1 cellular context compared by ENCODE assay signal in the genomic region with DNA sequence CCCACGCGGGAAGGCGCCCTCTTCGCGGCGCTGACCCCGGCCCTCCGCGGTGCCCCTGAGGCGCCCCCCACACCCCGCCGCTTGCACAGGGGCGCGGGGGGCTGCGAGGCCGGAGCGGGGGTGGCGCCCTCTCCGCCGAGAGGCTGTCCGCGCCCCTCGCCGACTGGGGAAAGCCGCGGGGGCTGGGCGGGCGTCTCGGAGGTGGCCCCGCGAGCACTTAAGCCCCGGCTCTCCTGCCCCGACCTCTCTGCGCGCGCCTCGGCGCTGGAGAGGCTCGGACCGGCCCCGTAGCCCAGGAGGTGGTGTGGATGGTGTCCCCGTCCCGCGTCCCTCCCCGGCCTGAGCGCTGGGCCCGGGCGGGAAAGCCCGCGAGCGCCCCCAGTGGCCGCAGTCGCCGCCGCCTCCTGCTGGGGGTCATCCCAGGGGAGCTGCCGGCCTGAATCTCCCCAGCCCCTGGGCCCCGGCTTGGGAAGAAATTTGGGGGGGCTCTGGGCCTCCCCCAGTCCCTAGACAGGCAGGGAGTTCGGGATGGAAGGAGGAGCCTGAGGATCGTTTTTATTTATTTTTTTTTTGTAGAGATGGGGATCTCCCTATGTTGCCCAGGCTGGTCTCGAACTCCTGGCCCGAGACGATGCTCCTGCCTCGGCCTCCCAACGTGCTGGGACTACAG.
TF ChIP-seq lines count a peak whose summit lies in the region.

No MANE protein-coding gene starts in this region.

TF ChIP-seq in K562, 482 proteins besides CTCF, POLR2A, EP300 and RAD21 (continued from another document and continues in another):
- TF ChIP-seq, protein P1, sequence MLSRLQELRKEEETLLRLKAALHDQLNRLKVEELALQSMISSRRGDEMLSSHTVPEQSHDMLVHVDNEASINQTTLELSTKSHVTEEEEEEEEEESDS (CRISPR knock-in tag; IDR thresholded peaks at IDR 0.05) = no peak
- TF ChIP-seq SIN3B (IDR thresholded peaks at IDR 0.05; ENCODE audit: low read depth) (peak; percentile 61), TRIM28 (IDR thresholded peaks at IDR 0.05) (no peak), DNMT1 (IDR thresholded peaks at IDR 0.05) (no peak), ZSCAN32 (CRISPR knock-in tag; IDR thresholded peaks at IDR 0.05) (no peak), CBX2 (IDR thresholded peaks at IDR 0.05; ENCODE audit: insufficient read depth, low read length, poor library complexity, severe bottlenecking) (no peak), BCL6 (CRISPR knock-in tag; IDR thresholded peaks at IDR 0.05) (no peak), U2AF2 (optimal IDR thresholded peaks at IDR 0.05; ENCODE audit: low read depth, low read length) (no peak), TEAD2 (tag; IDR thresholded peaks at IDR 0.05) (no peak), ZZZ3 (IDR thresholded peaks at IDR 0.05) (no peak), STAT5B (CRISPR knock-in tag; IDR thresholded peaks at IDR 0.05) (no peak), MAZ (CRISPR knock-in tag; conservative IDR thresholded peaks at IDR 0.05 in 1 of 2, IDR thresholded peaks at IDR 0.05 in 1 of 2) (peak; percentile 93 to 98), FOXP1 (CRISPR knock-in tag; IDR thresholded peaks at IDR 0.05) (no peak), HNRNPLL (IDR thresholded peaks at IDR 0.05; ENCODE audit: low read depth, low read length, poor library complexity, severe bottlenecking) (peak; percentile 22), KDM1A (IDR thresholded peaks at IDR 0.05) (peak in 1 of 2 experiments; percentile 51; a peak in 1 of 4 replicates), CC2D1A (IDR thresholded peaks at IDR 0.05) (no peak), KDM4B (IDR thresholded peaks at IDR 0.05; ENCODE audit: borderline replicate concordance in 2 of 2, low read depth in 1 of 2) (no peak; a peak in 1 of 4 replicates), NFE2 (IDR thresholded peaks at IDR 0.05; ENCODE audit: low read depth) (no peak), NELFE (IDR thresholded peaks at IDR 0.05; ENCODE audit: insufficient read depth, insufficient read length) (no peak), RBM22 (IDR thresholded peaks at IDR 0.05; ENCODE audit: low read depth, low read length, poor library complexity, severe bottlenecking) (peak; percentile 88), ZNF121 (CRISPR knock-in tag; conservative IDR thresholded peaks at IDR 0.05) (no peak; the same call in 1 of the 2 replicates), ATF7 (IDR thresholded peaks at IDR 0.05) (peak; percentile 74), KLF10 (CRISPR knock-in tag; IDR thresholded peaks at IDR 0.05) (no peak), PTRF (tag; IDR thresholded peaks at IDR 0.05) (no peak), RBM25 (IDR thresholded peaks at IDR 0.05; ENCODE audit: low read depth, low read length, severe bottlenecking) (peak; percentile 55), ZNF174 (CRISPR knock-in tag; IDR thresholded peaks at IDR 0.05) (no peak), TAF7 (tag; IDR thresholded peaks at IDR 0.05) (no peak), HIVEP1 (CRISPR knock-in tag; IDR thresholded peaks at IDR 0.05) (no peak), NR3C1 (CRISPR knock-in tag; IDR thresholded peaks at IDR 0.05) (no peak), SRSF1 (IDR thresholded peaks at IDR 0.05; ENCODE audit: low read depth, low read length) (no peak), ZNF217 (CRISPR knock-in tag; IDR thresholded peaks at IDR 0.05) (no peak), SAFB2 (IDR thresholded peaks at IDR 0.05; ENCODE audit: borderline replicate concordance, low read depth, low read length, severe bottlenecking) (no peak), DACH1 (IDR thresholded peaks at IDR 0.05; ENCODE audit: partially characterized antibody) (no peak), ZNF384 (IDR thresholded peaks at IDR 0.05; ENCODE audit: low read depth, low read length) (no peak), ZNF561 (CRISPR knock-in tag; conservative IDR thresholded peaks at IDR 0.05) (no peak), BRCA1 (IDR thresholded peaks at IDR 0.05) (no peak), BRCA1 (CRISPR knock-in tag; IDR thresholded peaks at IDR 0.05) (no peak)
- TF ChIP-seq, protein P2, sequence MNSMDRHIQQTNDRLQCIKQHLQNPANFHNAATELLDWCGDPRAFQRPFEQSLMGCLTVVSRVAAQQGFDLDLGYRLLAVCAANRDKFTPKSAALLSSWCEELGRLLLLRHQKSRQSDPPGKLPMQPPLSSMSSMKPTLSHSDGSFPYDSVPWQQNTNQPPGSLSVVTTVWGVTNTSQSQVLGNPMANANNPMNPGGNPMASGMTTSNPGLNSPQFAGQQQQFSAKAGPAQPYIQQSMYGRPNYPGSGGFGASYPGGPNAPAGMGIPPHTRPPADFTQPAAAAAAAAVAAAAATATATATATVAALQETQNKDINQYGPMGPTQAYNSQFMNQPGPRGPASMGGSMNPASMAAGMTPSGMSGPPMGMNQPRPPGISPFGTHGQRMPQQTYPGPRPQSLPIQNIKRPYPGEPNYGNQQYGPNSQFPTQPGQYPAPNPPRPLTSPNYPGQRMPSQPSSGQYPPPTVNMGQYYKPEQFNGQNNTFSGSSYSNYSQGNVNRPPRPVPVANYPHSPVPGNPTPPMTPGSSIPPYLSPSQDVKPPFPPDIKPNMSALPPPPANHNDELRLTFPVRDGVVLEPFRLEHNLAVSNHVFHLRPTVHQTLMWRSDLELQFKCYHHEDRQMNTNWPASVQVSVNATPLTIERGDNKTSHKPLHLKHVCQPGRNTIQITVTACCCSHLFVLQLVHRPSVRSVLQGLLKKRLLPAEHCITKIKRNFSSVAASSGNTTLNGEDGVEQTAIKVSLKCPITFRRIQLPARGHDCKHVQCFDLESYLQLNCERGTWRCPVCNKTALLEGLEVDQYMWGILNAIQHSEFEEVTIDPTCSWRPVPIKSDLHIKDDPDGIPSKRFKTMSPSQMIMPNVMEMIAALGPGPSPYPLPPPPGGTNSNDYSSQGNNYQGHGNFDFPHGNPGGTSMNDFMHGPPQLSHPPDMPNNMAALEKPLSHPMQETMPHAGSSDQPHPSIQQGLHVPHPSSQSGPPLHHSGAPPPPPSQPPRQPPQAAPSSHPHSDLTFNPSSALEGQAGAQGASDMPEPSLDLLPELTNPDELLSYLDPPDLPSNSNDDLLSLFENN (IDR thresholded peaks at IDR 0.05; ENCODE audit: low read depth in 2 of 2, low read length in 2 of 2) = no peak
- TF ChIP-seq, protein P3, sequence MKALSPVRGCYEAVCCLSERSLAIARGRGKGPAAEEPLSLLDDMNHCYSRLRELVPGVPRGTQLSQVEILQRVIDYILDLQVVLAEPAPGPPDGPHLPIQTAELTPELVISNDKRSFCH (CRISPR knock-in tag; IDR thresholded peaks at IDR 0.05) = no peak
- TF ChIP-seq, protein P3 (tag; IDR thresholded peaks at IDR 0.05) = no peak; the same call in 1 of the 2 replicates
- TF ChIP-seq, protein P4, sequence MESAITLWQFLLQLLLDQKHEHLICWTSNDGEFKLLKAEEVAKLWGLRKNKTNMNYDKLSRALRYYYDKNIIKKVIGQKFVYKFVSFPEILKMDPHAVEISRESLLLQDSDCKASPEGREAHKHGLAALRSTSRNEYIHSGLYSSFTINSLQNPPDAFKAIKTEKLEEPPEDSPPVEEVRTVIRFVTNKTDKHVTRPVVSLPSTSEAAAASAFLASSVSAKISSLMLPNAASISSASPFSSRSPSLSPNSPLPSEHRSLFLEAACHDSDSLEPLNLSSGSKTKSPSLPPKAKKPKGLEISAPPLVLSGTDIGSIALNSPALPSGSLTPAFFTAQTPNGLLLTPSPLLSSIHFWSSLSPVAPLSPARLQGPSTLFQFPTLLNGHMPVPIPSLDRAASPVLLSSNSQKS (CRISPR knock-in tag; IDR thresholded peaks at IDR 0.05) = no peak
- TF ChIP-seq, protein P5, sequence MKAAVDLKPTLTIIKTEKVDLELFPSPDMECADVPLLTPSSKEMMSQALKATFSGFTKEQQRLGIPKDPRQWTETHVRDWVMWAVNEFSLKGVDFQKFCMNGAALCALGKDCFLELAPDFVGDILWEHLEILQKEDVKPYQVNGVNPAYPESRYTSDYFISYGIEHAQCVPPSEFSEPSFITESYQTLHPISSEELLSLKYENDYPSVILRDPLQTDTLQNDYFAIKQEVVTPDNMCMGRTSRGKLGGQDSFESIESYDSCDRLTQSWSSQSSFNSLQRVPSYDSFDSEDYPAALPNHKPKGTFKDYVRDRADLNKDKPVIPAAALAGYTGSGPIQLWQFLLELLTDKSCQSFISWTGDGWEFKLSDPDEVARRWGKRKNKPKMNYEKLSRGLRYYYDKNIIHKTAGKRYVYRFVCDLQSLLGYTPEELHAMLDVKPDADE (conservative IDR thresholded peaks at IDR 0.05; ENCODE audit: control insufficient read depth, low read depth, low read length) = 0 out of 2 replicates have a peak, but pooled peaks have one; percentile 25
- TF ChIP-seq, protein P6, sequence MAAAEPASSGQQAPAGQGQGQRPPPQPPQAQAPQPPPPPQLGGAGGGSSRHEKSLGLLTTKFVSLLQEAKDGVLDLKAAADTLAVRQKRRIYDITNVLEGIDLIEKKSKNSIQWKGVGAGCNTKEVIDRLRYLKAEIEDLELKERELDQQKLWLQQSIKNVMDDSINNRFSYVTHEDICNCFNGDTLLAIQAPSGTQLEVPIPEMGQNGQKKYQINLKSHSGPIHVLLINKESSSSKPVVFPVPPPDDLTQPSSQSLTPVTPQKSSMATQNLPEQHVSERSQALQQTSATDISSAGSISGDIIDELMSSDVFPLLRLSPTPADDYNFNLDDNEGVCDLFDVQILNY (CRISPR knock-in tag; IDR thresholded peaks at IDR 0.05) = 0 out of 2 replicates have a peak, but pooled peaks have one; percentile 58
- TF ChIP-seq, protein P7, sequence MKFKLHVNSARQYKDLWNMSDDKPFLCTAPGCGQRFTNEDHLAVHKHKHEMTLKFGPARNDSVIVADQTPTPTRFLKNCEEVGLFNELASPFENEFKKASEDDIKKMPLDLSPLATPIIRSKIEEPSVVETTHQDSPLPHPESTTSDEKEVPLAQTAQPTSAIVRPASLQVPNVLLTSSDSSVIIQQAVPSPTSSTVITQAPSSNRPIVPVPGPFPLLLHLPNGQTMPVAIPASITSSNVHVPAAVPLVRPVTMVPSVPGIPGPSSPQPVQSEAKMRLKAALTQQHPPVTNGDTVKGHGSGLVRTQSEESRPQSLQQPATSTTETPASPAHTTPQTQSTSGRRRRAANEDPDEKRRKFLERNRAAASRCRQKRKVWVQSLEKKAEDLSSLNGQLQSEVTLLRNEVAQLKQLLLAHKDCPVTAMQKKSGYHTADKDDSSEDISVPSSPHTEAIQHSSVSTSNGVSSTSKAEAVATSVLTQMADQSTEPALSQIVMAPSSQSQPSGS (CRISPR knock-in tag; IDR thresholded peaks at IDR 0.05) = no peak
- TF ChIP-seq, protein P8, sequence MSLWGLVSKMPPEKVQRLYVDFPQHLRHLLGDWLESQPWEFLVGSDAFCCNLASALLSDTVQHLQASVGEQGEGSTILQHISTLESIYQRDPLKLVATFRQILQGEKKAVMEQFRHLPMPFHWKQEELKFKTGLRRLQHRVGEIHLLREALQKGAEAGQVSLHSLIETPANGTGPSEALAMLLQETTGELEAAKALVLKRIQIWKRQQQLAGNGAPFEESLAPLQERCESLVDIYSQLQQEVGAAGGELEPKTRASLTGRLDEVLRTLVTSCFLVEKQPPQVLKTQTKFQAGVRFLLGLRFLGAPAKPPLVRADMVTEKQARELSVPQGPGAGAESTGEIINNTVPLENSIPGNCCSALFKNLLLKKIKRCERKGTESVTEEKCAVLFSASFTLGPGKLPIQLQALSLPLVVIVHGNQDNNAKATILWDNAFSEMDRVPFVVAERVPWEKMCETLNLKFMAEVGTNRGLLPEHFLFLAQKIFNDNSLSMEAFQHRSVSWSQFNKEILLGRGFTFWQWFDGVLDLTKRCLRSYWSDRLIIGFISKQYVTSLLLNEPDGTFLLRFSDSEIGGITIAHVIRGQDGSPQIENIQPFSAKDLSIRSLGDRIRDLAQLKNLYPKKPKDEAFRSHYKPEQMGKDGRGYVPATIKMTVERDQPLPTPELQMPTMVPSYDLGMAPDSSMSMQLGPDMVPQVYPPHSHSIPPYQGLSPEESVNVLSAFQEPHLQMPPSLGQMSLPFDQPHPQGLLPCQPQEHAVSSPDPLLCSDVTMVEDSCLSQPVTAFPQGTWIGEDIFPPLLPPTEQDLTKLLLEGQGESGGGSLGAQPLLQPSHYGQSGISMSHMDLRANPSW (CRISPR knock-in tag; IDR thresholded peaks at IDR 0.05) = no peak
- TF ChIP-seq, protein P9, sequence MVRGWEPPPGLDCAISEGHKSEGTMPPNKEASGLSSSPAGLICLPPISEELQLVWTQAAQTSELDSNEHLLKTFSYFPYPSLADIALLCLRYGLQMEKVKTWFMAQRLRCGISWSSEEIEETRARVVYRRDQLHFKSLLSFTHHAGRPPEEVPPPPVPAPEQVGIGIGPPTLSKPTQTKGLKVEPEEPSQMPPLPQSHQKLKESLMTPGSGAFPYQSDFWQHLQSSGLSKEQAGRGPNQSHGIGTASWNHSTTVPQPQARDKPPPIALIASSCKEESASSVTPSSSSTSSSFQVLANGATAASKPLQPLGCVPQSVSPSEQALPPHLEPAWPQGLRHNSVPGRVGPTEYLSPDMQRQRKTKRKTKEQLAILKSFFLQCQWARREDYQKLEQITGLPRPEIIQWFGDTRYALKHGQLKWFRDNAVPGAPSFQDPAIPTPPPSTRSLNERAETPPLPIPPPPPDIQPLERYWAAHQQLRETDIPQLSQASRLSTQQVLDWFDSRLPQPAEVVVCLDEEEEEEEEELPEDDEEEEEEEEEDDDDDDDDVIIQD (CRISPR knock-in tag; IDR thresholded peaks at IDR 0.05) = no peak
- TF ChIP-seq, protein P10, sequence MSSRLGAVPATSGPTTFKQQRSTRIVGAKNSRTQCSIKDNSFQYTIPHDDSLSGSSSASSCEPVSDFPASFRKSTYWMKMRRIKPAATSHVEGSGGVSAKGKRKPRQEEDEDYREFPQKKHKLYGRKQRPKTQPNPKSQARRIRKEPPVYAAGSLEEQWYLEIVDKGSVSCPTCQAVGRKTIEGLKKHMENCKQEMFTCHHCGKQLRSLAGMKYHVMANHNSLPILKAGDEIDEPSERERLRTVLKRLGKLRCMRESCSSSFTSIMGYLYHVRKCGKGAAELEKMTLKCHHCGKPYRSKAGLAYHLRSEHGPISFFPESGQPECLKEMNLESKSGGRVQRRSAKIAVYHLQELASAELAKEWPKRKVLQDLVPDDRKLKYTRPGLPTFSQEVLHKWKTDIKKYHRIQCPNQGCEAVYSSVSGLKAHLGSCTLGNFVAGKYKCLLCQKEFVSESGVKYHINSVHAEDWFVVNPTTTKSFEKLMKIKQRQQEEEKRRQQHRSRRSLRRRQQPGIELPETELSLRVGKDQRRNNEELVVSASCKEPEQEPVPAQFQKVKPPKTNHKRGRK (tag; IDR thresholded peaks at IDR 0.05) = no peak
- TF ChIP-seq, protein P11, sequence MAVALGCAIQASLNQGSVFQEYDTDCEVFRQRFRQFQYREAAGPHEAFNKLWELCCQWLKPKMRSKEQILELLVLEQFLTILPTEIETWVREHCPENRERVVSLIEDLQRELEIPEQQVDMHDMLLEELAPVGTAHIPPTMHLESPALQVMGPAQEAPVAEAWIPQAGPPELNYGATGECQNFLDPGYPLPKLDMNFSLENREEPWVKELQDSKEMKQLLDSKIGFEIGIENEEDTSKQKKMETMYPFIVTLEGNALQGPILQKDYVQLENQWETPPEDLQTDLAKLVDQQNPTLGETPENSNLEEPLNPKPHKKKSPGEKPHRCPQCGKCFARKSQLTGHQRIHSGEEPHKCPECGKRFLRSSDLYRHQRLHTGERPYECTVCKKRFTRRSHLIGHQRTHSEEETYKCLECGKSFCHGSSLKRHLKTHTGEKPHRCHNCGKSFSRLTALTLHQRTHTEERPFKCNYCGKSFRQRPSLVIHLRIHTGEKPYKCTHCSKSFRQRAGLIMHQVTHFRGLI (CRISPR knock-in tag; IDR thresholded peaks at IDR 0.05) = no peak
